Comparison of ENCODE assay signal across 7 cellular contexts in genomic region chr20:50957276-50957675, GRCh38. TPM values are rescaled to one million over a fixed set of nuclear protein-coding genes. Genes with fewer than 3 reads are reported as not detected.
A peak's percentile ranks its signal among the peaks of the same experiment; 100 is the strongest.
DNase-seq lines count a peak whose midpoint lies in the region; ATAC-seq and TF ChIP-seq lines count a peak whose summit lies in the region.

No MANE protein-coding gene starts in this region.

- H3K4me3 ChIP-seq in iPS DF 6.9 (ENCODE audit: low read length) (peak overlapping the region; percentile 99; the same call in 1 of the 2 replicates), stomach (peak overlapping the region; percentile 91 to 100 (median 94))

- peaks cover 36% of the 10 kb centered on the region for H3K36me3 Mint-ChIP-seq in activated CD8-positive, alpha-beta T cell treated with anti-CD3 and anti-CD28 coated beads for 36 hours (ENCODE audit: low read depth)

- CTCF ChIA-PET in activated CD8-positive, alpha-beta T cell treated with anti-CD3 and anti-CD28 coated beads for 36 hours (lab: Charles Lee), result interaction anchor here (0.7 to 3.5 kb wide), 9 partner anchors 12 to 166 kb away, joined by 3 to 22 read pairs (median 8); partner anchors contain the start of gene ADNP

- WGBS in iPS DF 6.9 (ENCODE audit: insufficient coverage, insufficient read length), result no CpG with 5 or more reads among the region's 7 CpGs
- WGBS in stomach, 5 donors, result 10 to 17% (median 13%) methylated on average over 7 of the region's 7 CpGs

- peak overlapping the region; percentile 96 for H3K4me3 Mint-ChIP-seq in activated CD8-positive, alpha-beta T cell treated with anti-CD3 and anti-CD28 coated beads for 36 hours

- intact Hi-C loops in activated CD8-positive, alpha-beta T cell treated with anti-CD3 and anti-CD28 coated beads for 36 hours (cut with micrococcal nuclease), result no loop called here
- intact Hi-C loops in stomach (cut with DNase I; ENCODE audit: low total_unique reads), result no loop called here

- H3K27me3 ChIP-seq in iPS DF 6.9 (ENCODE audit: control insufficient read depth, insufficient read depth, low read length), result no peaks in the 10 kb centered on the region
- H3K27me3 ChIP-seq in stomach, result no peaks in the 10 kb centered on the region

- H3K27ac Mint-ChIP-seq in activated CD8-positive, alpha-beta T cell treated with anti-CD3 and anti-CD28 coated beads for 36 hours, result peak overlapping the region; percentile 100

- H3K36me3 ChIP-seq in iPS DF 6.9 (ENCODE audit: control insufficient read depth, insufficient read depth, low read length), result no peaks in the 10 kb centered on the region
- H3K36me3 ChIP-seq in stomach, result peaks cover 15 to 44% (median 34%) of the 10 kb centered on the region in 4 donors

- TF ChIP-seq CTCF in activated CD8-positive, alpha-beta T cell treated with anti-CD3 and anti-CD28 coated beads for 36 hours (IDR thresholded peaks at IDR 0.05), result no peak
- TF ChIP-seq CTCF in stomach (IDR thresholded peaks at IDR 0.05), result no peak

- no peaks in the 10 kb centered on the region for H3K9me3 Mint-ChIP-seq in activated CD8-positive, alpha-beta T cell treated with anti-CD3 and anti-CD28 coated beads for 36 hours

- no peaks in the 10 kb centered on the region for H3K27me3 Mint-ChIP-seq in activated CD8-positive, alpha-beta T cell treated with anti-CD3 and anti-CD28 coated beads for 36 hours

- no peak overlapping the region for H3K27ac ChIP-seq in iPS DF 6.9 (ENCODE audit: low read length)
- H3K27ac ChIP-seq in stomach, result peak overlapping the region in 3 of 5 donors; percentile 90 to 94 (median 93)

- DNase-seq in HT-29 (ENCODE audit: low spot score), result peak; percentile 37
- no peak for DNase-seq in activated CD8-positive, alpha-beta T cell treated with anti-CD3 and anti-CD28 coated beads for 36 hours
- no peak for DNase-seq in iPS DF 6.9 (ENCODE audit: low read depth, low spot score)
- DNase-seq in stomach, result no peak
- DNase-seq in ureter (ENCODE audit: low spot score), result no peak
- DNase-seq in NCI-H524 (lab: John Stamatoyannopoulos, UW), result no peak
- DNase-seq in DMS153 treated with DMSO at 0.1 percent for 48 hours (lab: John Stamatoyannopoulos, UW; ENCODE audit: unreplicated experiment), result no peak

- no peaks in the 10 kb centered on the region for H3K9me3 ChIP-seq in iPS DF 6.9 (ENCODE audit: control insufficient read depth, insufficient read depth, low read length)
- no peaks in the 10 kb centered on the region for H3K9me3 ChIP-seq in stomach

- no peak for ATAC-seq in activated CD8-positive, alpha-beta T cell treated with anti-CD3 and anti-CD28 coated beads for 36 hours

- no peak for TF ChIP-seq EP300 in stomach (IDR thresholded peaks at IDR 0.05)

- H3K4me1 Mint-ChIP-seq in activated CD8-positive, alpha-beta T cell treated with anti-CD3 and anti-CD28 coated beads for 36 hours (ENCODE audit: low read depth), result peaks cover 55% of the 10 kb centered on the region

- TF ChIP-seq POLR2A in stomach (IDR thresholded peaks at IDR 0.05), result no peak

- H3K4me1 ChIP-seq in iPS DF 6.9 (ENCODE audit: control insufficient read depth, insufficient read depth, low read length) (no peaks in the 10 kb centered on the region), stomach (peaks cover 35 to 66% (median 53%) of the 10 kb centered on the region in 4 donors)

- POLR2A ChIA-PET in activated CD8-positive, alpha-beta T cell treated with anti-CD3 and anti-CD28 coated beads for 36 hours (lab: Charles Lee), result interaction anchor here (0.7 to 3.4 kb wide), 9 partner anchors 10 to 226 kb away, joined by 3 to 85 read pairs (median 6); partner anchors contain the start of genes ADNP, BCAS4 and PARD6B

RNA-seq across cellular contexts. Expression of gene DPM1, which starts 1.1 kb away (rescaled TPM):
- 69.7 and 76.9 TPM in 2 replicates for total RNA-seq in HT-29 (2014; rRNA removed; shearing (Covaris generic))
- 10 to 100 TPM; 66.6 to 75.4 TPM for total RNA-seq in activated CD8-positive, alpha-beta T cell treated with anti-CD3 and anti-CD28 coated beads for 36 hours
- total RNA-seq in stomach (10 to 100 TPM; 10.7 to 74.1 (median 33.2) TPM), ureter (41.8 TPM)
- polyA plus RNA-seq in stomach, result 10 to 100 TPM; 47.9 to 53.2 (median 52.7) TPM

RNA-seq across cellular contexts. Expression of gene MOCS3, which starts 1.3 kb away (rescaled TPM):
- total RNA-seq in HT-29 (2014; rRNA removed; shearing (Covaris generic)), result 14.9 and 16.3 TPM in 2 replicates
- total RNA-seq in activated CD8-positive, alpha-beta T cell treated with anti-CD3 and anti-CD28 coated beads for 36 hours, result 1 to 10 TPM; 4.6 TPM
- 1 to 10 TPM in 3 of 5 donors, under 1 TPM in 1, not detected in 1; 0.89 to 7.0 (median 2.7) TPM for total RNA-seq in stomach
- polyA plus RNA-seq in stomach, result 1 to 10 TPM; 2.1 to 2.4 (median 2.2) TPM
- 6.5 TPM for total RNA-seq in ureter

RNA-seq across cellular contexts. Expression of gene ADNP, which starts 26.0 kb away (rescaled TPM):
- total RNA-seq in HT-29 (2014; rRNA removed; shearing (Covaris generic)), result 37.2 and 43.3 TPM in 2 replicates
- 10 to 100 TPM; 58.9 to 60.0 TPM for total RNA-seq in activated CD8-positive, alpha-beta T cell treated with anti-CD3 and anti-CD28 coated beads for 36 hours
- total RNA-seq in stomach (10 to 100 TPM; 39.7 to 67.4 (median 57.1) TPM), ureter (127 TPM)
- polyA plus RNA-seq in stomach, result 10 to 100 TPM; 19.9 to 41.3 (median 20.4) TPM
